In genomic region chr2:113235347-113236226, GRCh38 we compare ENCODE assay signal across 8 cellular contexts. TPM values are rescaled to one million over a fixed set of nuclear protein-coding genes. Genes with fewer than 3 reads are reported as not detected.
DNase-seq lines count a peak whose midpoint lies in the region; ATAC-seq and TF ChIP-seq lines count a peak whose summit lies in the region.
"Not testable (repeated sequence)": the region's sequence is repeated elsewhere in the genome, so short reads cannot be mapped to it uniquely, and the experiment has no call there.

No MANE protein-coding gene starts in this region.

- H3K36me3 ChIP-seq in BLaER1 treated with 17β-estradiol and CSF1 and Interleukin-3, amounts not matched to agents 10 nM and 100 nM = peaks cover 11 to 41% (median 28%) of the 10 kb centered on the region in 11 experiments; a peak in 19 of 22 replicates
- peaks cover 40% of the 10 kb centered on the region for H3K36me3 ChIP-seq in KOPT-K1 (ENCODE audit: insufficient read depth, low read length)
- not testable (repeated sequence) for H3K36me3 ChIP-seq in muscle layer of duodenum (ENCODE audit: control insufficient read depth in 1 of 2, insufficient read depth in 2 of 2, low read length in 2 of 2)

- peak overlapping the region; percentile 89 for H3K4me3 Mint-ChIP-seq in activated T-helper 1 cell treated with anti-CD3 and anti-CD28 coated beads, Interleukin-12 subunit alpha, Interleukin-12 subunit beta, Interleukin-2, Interleukin-4 antibody, amounts not matched to agents 30 ng/mL and 10 ng/mL and 1 ng/mL, durations not matched to agents 14 hours and 24 hours and 36 hours

- not testable (repeated sequence) for H3K27me3 ChIP-seq in BLaER1 treated with 17β-estradiol and CSF1 and Interleukin-3, amounts not matched to agents 10 nM and 100 nM; muscle layer of duodenum (ENCODE audit: low read depth, low read length)

- H3K27me3 Mint-ChIP-seq in activated T-helper 1 cell treated with anti-CD3 and anti-CD28 coated beads, Interleukin-12 subunit alpha, Interleukin-12 subunit beta, Interleukin-2, Interleukin-4 antibody, amounts not matched to agents 30 ng/mL and 10 ng/mL and 1 ng/mL, durations not matched to agents 14 hours and 24 hours and 36 hours (ENCODE audit: insufficient read depth) = not testable (repeated sequence)

- H3K9ac ChIP-seq in BLaER1 treated with 17β-estradiol and CSF1 and Interleukin-3, amounts not matched to agents 10 nM and 100 nM = peak overlapping the region; percentile 80 to 93 (median 89)

- peak; percentile 69 for ATAC-seq in GM21447 (IDR thresholded peaks at IDR 0.05; ENCODE audit: unreplicated experiment)

- H3K9me3 Mint-ChIP-seq in activated T-helper 1 cell treated with anti-CD3 and anti-CD28 coated beads, Interleukin-12 subunit alpha, Interleukin-12 subunit beta, Interleukin-2, Interleukin-4 antibody, amounts not matched to agents 30 ng/mL and 10 ng/mL and 1 ng/mL, durations not matched to agents 14 hours and 24 hours and 36 hours = not testable (repeated sequence)

- peak overlapping the region; percentile 75 to 98 (median 83) for H3K4me2 ChIP-seq in BLaER1 treated with 17β-estradiol and CSF1 and Interleukin-3, amounts not matched to agents 10 nM and 100 nM

- peak overlapping the region; percentile 91 for H3K27ac Mint-ChIP-seq in activated T-helper 1 cell treated with anti-CD3 and anti-CD28 coated beads, Interleukin-12 subunit alpha, Interleukin-12 subunit beta, Interleukin-2, Interleukin-4 antibody, amounts not matched to agents 30 ng/mL and 10 ng/mL and 1 ng/mL, durations not matched to agents 14 hours and 24 hours and 36 hours

- DNase-seq in SW480 (ENCODE audit: low spot score) (peak; percentile 98), epithelial cell of esophagus (ENCODE audit: low read depth) (peak; percentile 74)
- peak; percentile 44 for DNase-seq in activated T-helper 1 cell treated with anti-CD3 and anti-CD28 coated beads, Interleukin-12 subunit alpha, Interleukin-12 subunit beta, Interleukin-2, Interleukin-4 antibody, amounts not matched to agents 30 ng/mL and 10 ng/mL and 1 ng/mL, durations not matched to agents 14 hours and 24 hours and 36 hours (ENCODE audit: low spot score)
- DNase-seq in stimulated activated CD8-positive, alpha-beta memory T cell treated with anti-CD3 and anti-CD28 coated beads, Interleukin-12 subunit alpha, Interleukin-12 subunit beta, amount 100 ng/mL, for 4 hours (ENCODE audit: low read depth) = peak; percentile 46

- H3K9me3 ChIP-seq in BLaER1 treated with 17β-estradiol and CSF1 and Interleukin-3, amounts not matched to agents 10 nM and 100 nM (replicated peaks in 1 of 11) = peaks cover 0 to 19% (median 0%) of the 10 kb centered on the region in 11 experiments; a peak in 7 of 22 replicates
- not testable (repeated sequence) for H3K9me3 ChIP-seq in KOPT-K1 (ENCODE audit: insufficient read depth, low read length, poor library complexity, severe bottlenecking); muscle layer of duodenum (ENCODE audit: control insufficient read depth in 1 of 2, low read length in 2 of 2)

- peaks cover 25 to 85% (median 55%) of the 10 kb centered on the region in 10 experiments for H3K4me1 ChIP-seq in BLaER1 treated with 17β-estradiol and CSF1 and Interleukin-3, amounts not matched to agents 10 nM and 100 nM
- peaks cover 10% of the 10 kb centered on the region in 2 donors for H3K4me1 ChIP-seq in muscle layer of duodenum (ENCODE audit: control insufficient read depth in 1 of 2, insufficient read depth in 2 of 2, low read length in 2 of 2)

- not testable (repeated sequence) for H3K36me3 Mint-ChIP-seq in activated T-helper 1 cell treated with anti-CD3 and anti-CD28 coated beads, Interleukin-12 subunit alpha, Interleukin-12 subunit beta, Interleukin-2, Interleukin-4 antibody, amounts not matched to agents 30 ng/mL and 10 ng/mL and 1 ng/mL, durations not matched to agents 14 hours and 24 hours and 36 hours (ENCODE audit: low read depth)

- H3K27ac ChIP-seq in BLaER1 treated with 17β-estradiol and CSF1 and Interleukin-3, amounts not matched to agents 10 nM and 100 nM = peak overlapping the region; percentile 83 to 92 (median 88)
- peak overlapping the region; percentile 85 for H3K27ac ChIP-seq in KOPT-K1 (ENCODE audit: low read depth, low read length, poor library complexity, severe bottlenecking)
- not testable (repeated sequence) for H3K27ac ChIP-seq in muscle layer of duodenum (ENCODE audit: low read length)

- not testable (repeated sequence) for TF ChIP-seq CTCF in epithelial cell of esophagus (IDR thresholded peaks at IDR 0.05; ENCODE audit: insufficient read depth, low read depth, low read length, missing control alignments)

- peak overlapping the region; percentile 60 to 76 (median 69) for H3K4me3 ChIP-seq in BLaER1 treated with 17β-estradiol and CSF1 and Interleukin-3, amounts not matched to agents 10 nM and 100 nM
- H3K4me3 ChIP-seq in epithelial cell of esophagus (ENCODE audit: low read length) (peak overlapping the region; percentile 43), muscle layer of duodenum (ENCODE audit: low read depth in 1 of 2, low read length in 2 of 2) (peak overlapping the region; percentile 40 to 50)

- intact Hi-C loops in activated T-helper 1 cell treated with anti-CD3 and anti-CD28 coated beads, Interleukin-12 subunit alpha, Interleukin-12 subunit beta, Interleukin-2, Interleukin-4 antibody, amounts not matched to agents 30 ng/mL and 10 ng/mL and 1 ng/mL, durations not matched to agents 14 hours and 24 hours and 36 hours (cut with micrococcal nuclease) = loop anchor here (2.0 kb wide), 2 partner anchors 31 to 61 kb away; no protein-coding TSS in a partner anchor

- H4K20me1 ChIP-seq in BLaER1 treated with 17β-estradiol and CSF1 and Interleukin-3, amounts not matched to agents 10 nM and 100 nM = peaks cover 0 to 18% (median 10%) of the 10 kb centered on the region in 11 experiments; a peak in 14 of 22 replicates

- peaks cover 25% of the 10 kb centered on the region for H3K4me1 Mint-ChIP-seq in activated T-helper 1 cell treated with anti-CD3 and anti-CD28 coated beads, Interleukin-12 subunit alpha, Interleukin-12 subunit beta, Interleukin-2, Interleukin-4 antibody, amounts not matched to agents 30 ng/mL and 10 ng/mL and 1 ng/mL, durations not matched to agents 14 hours and 24 hours and 36 hours (ENCODE audit: low read depth)

RNA-seq across cellular contexts. Expression of gene PAX8, which starts 43.1 kb away (rescaled TPM):
- total RNA-seq in activated T-helper 1 cell treated with anti-CD3 and anti-CD28 coated beads, Interleukin-12 subunit alpha, Interleukin-12 subunit beta, Interleukin-2, Interleukin-4 antibody, amounts not matched to agents 30 ng/mL and 10 ng/mL and 1 ng/mL, durations not matched to agents 14 hours and 24 hours and 36 hours = 0.70 and 1.6 TPM in 2 replicates

Comparison
In these comparisons a context has a peak if more than half of its experiments do, and no peak if none do; other contexts are left out.
1. DNase-seq: peak in every context shown above with its lines; median percentile 98 in SW480; 74 in epithelial cell of esophagus; 46 in stimulated activated CD8-positive, alpha-beta memory T cell treated with anti-CD3 and anti-CD28 coated beads, Interleukin-12 subunit alpha, Interleukin-12 subunit beta, amount 100 ng/mL, for 4 hours; 44 in activated T-helper 1 cell treated with anti-CD3 and anti-CD28 coated beads, Interleukin-12 subunit alpha, Interleukin-12 subunit beta, Interleukin-2, Interleukin-4 antibody, amounts not matched to agents 30 ng/mL and 10 ng/mL and 1 ng/mL, durations not matched to agents 14 hours and 24 hours and 36 hours.